Comparison of ENCODE assay signal across 3 cellular contexts in the genomic region with DNA sequence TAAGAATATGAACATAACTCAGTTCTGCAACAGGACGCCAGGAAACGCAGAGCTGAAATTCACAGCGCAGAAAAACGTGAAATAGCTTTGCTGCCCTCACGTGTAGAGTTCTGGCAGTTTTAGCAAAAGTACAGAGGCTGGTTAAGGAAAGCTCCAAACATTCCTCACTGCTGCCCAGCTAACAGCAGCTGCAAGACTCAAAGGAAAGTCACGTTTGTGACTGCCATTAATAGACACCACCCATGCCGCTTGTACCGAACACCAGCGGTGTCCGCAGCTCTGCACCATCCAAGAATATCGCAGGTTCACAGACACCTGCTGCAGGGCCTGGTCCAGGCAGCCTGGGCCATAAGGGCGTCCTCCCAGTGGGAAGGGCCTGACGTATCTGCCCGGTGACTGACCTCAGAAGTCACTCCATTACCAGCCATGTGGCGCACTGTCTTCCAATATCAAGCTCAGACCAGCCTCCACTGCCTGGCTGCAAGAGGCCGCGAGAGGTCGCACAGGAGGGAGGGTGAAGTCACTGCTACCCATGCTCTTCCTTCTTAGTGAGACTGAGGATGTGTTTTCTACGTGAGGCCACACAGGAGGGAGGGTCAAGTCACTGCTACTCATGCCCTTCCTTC.
A peak's percentile ranks its signal among the peaks of the same experiment; 100 is the strongest.
TF ChIP-seq lines count a peak whose summit lies in the region.

No MANE protein-coding gene starts in this region.

TF ChIP-seq in K562, 482 proteins besides CTCF, POLR2A, EP300 and RAD21:
- TF ChIP-seq CC2D1A (IDR thresholded peaks at IDR 0.05) = no peak
- TF ChIP-seq, protein P1, sequence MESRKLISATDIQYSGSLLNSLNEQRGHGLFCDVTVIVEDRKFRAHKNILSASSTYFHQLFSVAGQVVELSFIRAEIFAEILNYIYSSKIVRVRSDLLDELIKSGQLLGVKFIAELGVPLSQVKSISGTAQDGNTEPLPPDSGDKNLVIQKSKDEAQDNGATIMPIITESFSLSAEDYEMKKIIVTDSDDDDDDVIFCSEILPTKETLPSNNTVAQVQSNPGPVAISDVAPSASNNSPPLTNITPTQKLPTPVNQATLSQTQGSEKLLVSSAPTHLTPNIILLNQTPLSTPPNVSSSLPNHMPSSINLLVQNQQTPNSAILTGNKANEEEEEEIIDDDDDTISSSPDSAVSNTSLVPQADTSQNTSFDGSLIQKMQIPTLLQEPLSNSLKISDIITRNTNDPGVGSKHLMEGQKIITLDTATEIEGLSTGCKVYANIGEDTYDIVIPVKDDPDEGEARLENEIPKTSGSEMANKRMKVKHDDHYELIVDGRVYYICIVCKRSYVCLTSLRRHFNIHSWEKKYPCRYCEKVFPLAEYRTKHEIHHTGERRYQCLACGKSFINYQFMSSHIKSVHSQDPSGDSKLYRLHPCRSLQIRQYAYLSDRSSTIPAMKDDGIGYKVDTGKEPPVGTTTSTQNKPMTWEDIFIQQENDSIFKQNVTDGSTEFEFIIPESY (CRISPR knock-in tag; IDR thresholded peaks at IDR 0.05) = 0 out of 2 replicates have a peak, but pooled peaks have one; percentile 15

TF ChIP-seq in HepG2, 621 proteins besides CTCF, POLR2A, EP300 and RAD21:
- TF ChIP-seq ZNF331 (CRISPR knock-in tag; IDR thresholded peaks at IDR 0.05) = no peak
- TF ChIP-seq, protein P2, sequence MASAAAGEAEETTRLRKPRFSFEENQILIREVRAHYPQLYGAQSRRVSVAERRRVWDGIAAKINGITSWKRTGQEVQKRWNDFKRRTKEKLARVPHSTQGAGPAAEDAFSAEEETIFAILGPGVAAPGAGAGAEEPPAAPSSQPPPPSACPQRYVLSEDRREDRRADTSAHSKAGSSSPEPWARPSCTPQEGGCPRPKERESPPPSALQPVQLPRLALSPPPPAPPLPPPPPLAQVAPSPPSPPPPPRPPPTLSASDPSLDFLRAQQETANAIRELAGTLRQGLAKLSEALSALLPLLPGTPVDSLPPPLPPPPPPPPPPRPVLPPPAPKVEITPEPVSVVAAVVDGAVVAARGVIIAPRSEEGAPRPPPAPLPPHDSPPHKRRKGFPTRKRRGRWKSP (CRISPR knock-in tag; IDR thresholded peaks at IDR 0.05) = no peak
- no peak for TF ChIP-seq FOXA3 (CRISPR knock-in tag; IDR thresholded peaks at IDR 0.05)
- no peak for TF ChIP-seq ZNF709 (CRISPR knock-in tag; IDR thresholded peaks at IDR 0.05)
- no peak for TF ChIP-seq ZNF17 (CRISPR knock-in tag; IDR thresholded peaks at IDR 0.05)
- TF ChIP-seq, protein P3, sequence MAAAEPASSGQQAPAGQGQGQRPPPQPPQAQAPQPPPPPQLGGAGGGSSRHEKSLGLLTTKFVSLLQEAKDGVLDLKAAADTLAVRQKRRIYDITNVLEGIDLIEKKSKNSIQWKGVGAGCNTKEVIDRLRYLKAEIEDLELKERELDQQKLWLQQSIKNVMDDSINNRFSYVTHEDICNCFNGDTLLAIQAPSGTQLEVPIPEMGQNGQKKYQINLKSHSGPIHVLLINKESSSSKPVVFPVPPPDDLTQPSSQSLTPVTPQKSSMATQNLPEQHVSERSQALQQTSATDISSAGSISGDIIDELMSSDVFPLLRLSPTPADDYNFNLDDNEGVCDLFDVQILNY (CRISPR knock-in tag; conservative IDR thresholded peaks at IDR 0.05) = no peak
- no peak for TF ChIP-seq ZNF569 (CRISPR knock-in tag; IDR thresholded peaks at IDR 0.05; ENCODE audit: borderline replicate concordance)

TF ChIP-seq in SK-N-SH, 30 proteins besides CTCF, POLR2A, EP300 and RAD21 (continued from another document):
- TF ChIP-seq, protein P1 (IDR thresholded peaks at IDR 0.05; ENCODE audit: borderline replicate concordance, low read depth) = no peak
- TF ChIP-seq, protein P4, sequence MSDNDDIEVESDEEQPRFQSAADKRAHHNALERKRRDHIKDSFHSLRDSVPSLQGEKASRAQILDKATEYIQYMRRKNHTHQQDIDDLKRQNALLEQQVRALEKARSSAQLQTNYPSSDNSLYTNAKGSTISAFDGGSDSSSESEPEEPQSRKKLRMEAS (IDR thresholded peaks at IDR 0.05; ENCODE audit: low read depth) = no peak
- TF ChIP-seq, protein P5, sequence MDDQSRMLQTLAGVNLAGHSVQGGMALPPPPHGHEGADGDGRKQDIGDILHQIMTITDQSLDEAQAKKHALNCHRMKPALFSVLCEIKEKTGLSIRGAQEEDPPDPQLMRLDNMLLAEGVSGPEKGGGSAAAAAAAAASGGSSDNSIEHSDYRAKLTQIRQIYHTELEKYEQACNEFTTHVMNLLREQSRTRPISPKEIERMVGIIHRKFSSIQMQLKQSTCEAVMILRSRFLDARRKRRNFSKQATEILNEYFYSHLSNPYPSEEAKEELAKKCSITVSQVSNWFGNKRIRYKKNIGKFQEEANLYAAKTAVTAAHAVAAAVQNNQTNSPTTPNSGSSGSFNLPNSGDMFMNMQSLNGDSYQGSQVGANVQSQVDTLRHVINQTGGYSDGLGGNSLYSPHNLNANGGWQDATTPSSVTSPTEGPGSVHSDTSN (IDR thresholded peaks at IDR 0.05) = no peak
- TF ChIP-seq, protein P6, sequence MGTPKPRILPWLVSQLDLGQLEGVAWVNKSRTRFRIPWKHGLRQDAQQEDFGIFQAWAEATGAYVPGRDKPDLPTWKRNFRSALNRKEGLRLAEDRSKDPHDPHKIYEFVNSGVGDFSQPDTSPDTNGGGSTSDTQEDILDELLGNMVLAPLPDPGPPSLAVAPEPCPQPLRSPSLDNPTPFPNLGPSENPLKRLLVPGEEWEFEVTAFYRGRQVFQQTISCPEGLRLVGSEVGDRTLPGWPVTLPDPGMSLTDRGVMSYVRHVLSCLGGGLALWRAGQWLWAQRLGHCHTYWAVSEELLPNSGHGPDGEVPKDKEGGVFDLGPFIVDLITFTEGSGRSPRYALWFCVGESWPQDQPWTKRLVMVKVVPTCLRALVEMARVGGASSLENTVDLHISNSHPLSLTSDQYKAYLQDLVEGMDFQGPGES (IDR thresholded peaks at IDR 0.05; ENCODE audit: low read depth, low read length) = no peak
- TF ChIP-seq TEAD4 (IDR thresholded peaks at IDR 0.05; ENCODE audit: borderline replicate concordance, insufficient read depth) = no peak
- TF ChIP-seq, protein P7, sequence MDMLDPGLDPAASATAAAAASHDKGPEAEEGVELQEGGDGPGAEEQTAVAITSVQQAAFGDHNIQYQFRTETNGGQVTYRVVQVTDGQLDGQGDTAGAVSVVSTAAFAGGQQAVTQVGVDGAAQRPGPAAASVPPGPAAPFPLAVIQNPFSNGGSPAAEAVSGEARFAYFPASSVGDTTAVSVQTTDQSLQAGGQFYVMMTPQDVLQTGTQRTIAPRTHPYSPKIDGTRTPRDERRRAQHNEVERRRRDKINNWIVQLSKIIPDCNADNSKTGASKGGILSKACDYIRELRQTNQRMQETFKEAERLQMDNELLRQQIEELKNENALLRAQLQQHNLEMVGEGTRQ (IDR thresholded peaks at IDR 0.05; ENCODE audit: borderline replicate concordance, low read depth, low read length) = no peak
- no peak for TF ChIP-seq POLR2AphosphoS5 (IDR thresholded peaks at IDR 0.05; ENCODE audit: low read depth, low read length)
- TF ChIP-seq CHD2 (IDR thresholded peaks at IDR 0.05; ENCODE audit: low read length, partially characterized antibody) = no peak
- TF ChIP-seq GABPA (IDR thresholded peaks at IDR 0.05; ENCODE audit: low read depth) = no peak
- no peak for TF ChIP-seq RCOR1 (IDR thresholded peaks at IDR 0.05; ENCODE audit: low read length)
- TF ChIP-seq FOSL2 (IDR thresholded peaks at IDR 0.05; ENCODE audit: borderline replicate concordance, low read depth) = no peak
- no peak for TF ChIP-seq FOXJ3 (CRISPR knock-in tag; IDR thresholded peaks at IDR 0.05)
- no peak for TF ChIP-seq RFX5 (IDR thresholded peaks at IDR 0.05; ENCODE audit: low read length)
- TF ChIP-seq EZH2phosphoT487 (IDR thresholded peaks at IDR 0.05; ENCODE audit: borderline replicate concordance, low read depth) = no peak
- no peak for TF ChIP-seq JUND (IDR thresholded peaks at IDR 0.05)
- no peak for TF ChIP-seq GATA2 (CRISPR knock-in tag; IDR thresholded peaks at IDR 0.05)
- TF ChIP-seq, protein P8, sequence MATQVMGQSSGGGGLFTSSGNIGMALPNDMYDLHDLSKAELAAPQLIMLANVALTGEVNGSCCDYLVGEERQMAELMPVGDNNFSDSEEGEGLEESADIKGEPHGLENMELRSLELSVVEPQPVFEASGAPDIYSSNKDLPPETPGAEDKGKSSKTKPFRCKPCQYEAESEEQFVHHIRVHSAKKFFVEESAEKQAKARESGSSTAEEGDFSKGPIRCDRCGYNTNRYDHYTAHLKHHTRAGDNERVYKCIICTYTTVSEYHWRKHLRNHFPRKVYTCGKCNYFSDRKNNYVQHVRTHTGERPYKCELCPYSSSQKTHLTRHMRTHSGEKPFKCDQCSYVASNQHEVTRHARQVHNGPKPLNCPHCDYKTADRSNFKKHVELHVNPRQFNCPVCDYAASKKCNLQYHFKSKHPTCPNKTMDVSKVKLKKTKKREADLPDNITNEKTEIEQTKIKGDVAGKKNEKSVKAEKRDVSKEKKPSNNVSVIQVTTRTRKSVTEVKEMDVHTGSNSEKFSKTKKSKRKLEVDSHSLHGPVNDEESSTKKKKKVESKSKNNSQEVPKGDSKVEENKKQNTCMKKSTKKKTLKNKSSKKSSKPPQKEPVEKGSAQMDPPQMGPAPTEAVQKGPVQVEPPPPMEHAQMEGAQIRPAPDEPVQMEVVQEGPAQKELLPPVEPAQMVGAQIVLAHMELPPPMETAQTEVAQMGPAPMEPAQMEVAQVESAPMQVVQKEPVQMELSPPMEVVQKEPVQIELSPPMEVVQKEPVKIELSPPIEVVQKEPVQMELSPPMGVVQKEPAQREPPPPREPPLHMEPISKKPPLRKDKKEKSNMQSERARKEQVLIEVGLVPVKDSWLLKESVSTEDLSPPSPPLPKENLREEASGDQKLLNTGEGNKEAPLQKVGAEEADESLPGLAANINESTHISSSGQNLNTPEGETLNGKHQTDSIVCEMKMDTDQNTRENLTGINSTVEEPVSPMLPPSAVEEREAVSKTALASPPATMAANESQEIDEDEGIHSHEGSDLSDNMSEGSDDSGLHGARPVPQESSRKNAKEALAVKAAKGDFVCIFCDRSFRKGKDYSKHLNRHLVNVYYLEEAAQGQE (IDR thresholded peaks at IDR 0.05; ENCODE audit: low read depth, low read length) = no peak
- TF ChIP-seq SIN3A (IDR thresholded peaks at IDR 0.05; ENCODE audit: borderline replicate concordance, low read depth, low read length) = no peak
- TF ChIP-seq, protein P9, sequence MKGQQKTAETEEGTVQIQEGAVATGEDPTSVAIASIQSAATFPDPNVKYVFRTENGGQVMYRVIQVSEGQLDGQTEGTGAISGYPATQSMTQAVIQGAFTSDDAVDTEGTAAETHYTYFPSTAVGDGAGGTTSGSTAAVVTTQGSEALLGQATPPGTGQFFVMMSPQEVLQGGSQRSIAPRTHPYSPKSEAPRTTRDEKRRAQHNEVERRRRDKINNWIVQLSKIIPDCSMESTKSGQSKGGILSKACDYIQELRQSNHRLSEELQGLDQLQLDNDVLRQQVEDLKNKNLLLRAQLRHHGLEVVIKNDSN (IDR thresholded peaks at IDR 0.05; ENCODE audit: borderline replicate concordance, low read depth) = no peak
